Comparison of ENCODE assay signal across 13 cellular contexts in genomic region chr13:26325876-26326275, GRCh38.
DNase-seq lines count a peak whose midpoint lies in the region; ATAC-seq and TF ChIP-seq lines count a peak whose summit lies in the region.
"Had no signal": no experiment of that assay in that cellular context is flagged by ENCODE, and none has a peak within 500 bp of the region (broad histone marks: within the 10 kb centered on the region; RNA-seq: fewer than 3 reads in every experiment).

No MANE protein-coding gene starts in this region.

- H3K4me3 Mint-ChIP-seq in natural killer cell (no peak overlapping the region), glutamatergic neuron (ENCODE audit: unreplicated experiment) (no peak overlapping the region)
- H3K4me3 Mint-ChIP-seq: WTC11 had no signal

- H3K27ac Mint-ChIP-seq in natural killer cell (peak overlapping the region in 1 of 2 donors; percentile 51), glutamatergic neuron (ENCODE audit: unreplicated experiment) (no peak overlapping the region)
- H3K27ac Mint-ChIP-seq: WTC11 had no signal

- no peak for TF ChIP-seq CTCF in natural killer cell (IDR thresholded peaks at IDR 0.05)
- no peak for TF ChIP-seq CTCF in glutamatergic neuron (IDR thresholded peaks at IDR 0.05; ENCODE audit: partially characterized antibody, unreplicated experiment)

- no peak for DNase-seq in natural killer cell
- no peak for DNase-seq in foreskin melanocyte
- DNase-seq in COLO829 (ENCODE audit: low spot score), result no peak
- DNase-seq in NCI-H2081 treated with DMSO at 0.1 percent for 48 hours (lab: John Stamatoyannopoulos, UW), result no peak
- DNase-seq in glutamatergic neuron, result no peak
- DNase-seq: DND-41, NCI-H510A treated with DMSO at 0.1 percent for 48 hours, right lobe of liver, stomach had no signal

- peaks cover 0 to 2% of the 10 kb centered on the region in 2 donors for H3K9me3 Mint-ChIP-seq in natural killer cell
- H3K9me3 Mint-ChIP-seq in glutamatergic neuron (ENCODE audit: unreplicated experiment), result peaks cover 3% of the 10 kb centered on the region

- peak; percentile 72 for ATAC-seq in GM19023 (IDR thresholded peaks at IDR 0.05; ENCODE audit: unreplicated experiment)
- peak; percentile 82 for ATAC-seq in HG02588 (IDR thresholded peaks at IDR 0.05; ENCODE audit: unreplicated experiment)
- ATAC-seq in HG03571 (IDR thresholded peaks at IDR 0.05; ENCODE audit: unreplicated experiment), result peak; percentile 78
- ATAC-seq in natural killer cell, result peak in 2 of 3 donors; percentile 47 to 64
- ATAC-seq: WTC11 had no signal

- intact Hi-C loops in natural killer cell (cut with micrococcal nuclease), result no loop called here

- H3K27me3 Mint-ChIP-seq in natural killer cell (ENCODE audit: low read depth in 2 of 2) (no peaks in the 10 kb centered on the region), glutamatergic neuron (ENCODE audit: unreplicated experiment) (peaks cover 4% of the 10 kb centered on the region)

- H3K4me1 Mint-ChIP-seq in natural killer cell, result peaks cover 67 to 78% of the 10 kb centered on the region in 2 donors
- H3K4me1 Mint-ChIP-seq in glutamatergic neuron (ENCODE audit: low read depth, unreplicated experiment), result peaks cover 5% of the 10 kb centered on the region

- H3K36me3 Mint-ChIP-seq in natural killer cell (no peaks in the 10 kb centered on the region), glutamatergic neuron (ENCODE audit: unreplicated experiment) (peaks cover 3% of the 10 kb centered on the region)
- H3K36me3 Mint-ChIP-seq: WTC11 had no signal
